ENCODE assay signal across 14 cellular contexts in genomic region chr6:68108243-68108835, GRCh38.
DNase-seq lines count a peak whose midpoint lies in the region; ATAC-seq and TF ChIP-seq lines count a peak whose summit lies in the region.
"Had no signal": no experiment of that assay in that cellular context is flagged by ENCODE, and none has a peak within 500 bp of the region (broad histone marks: within the 10 kb centered on the region; RNA-seq: fewer than 3 reads in every experiment).

No MANE protein-coding gene starts in this region.

- ATAC-seq in GM19043 (IDR thresholded peaks at IDR 0.05; ENCODE audit: low read depth, unreplicated experiment) (peak; percentile 66), HG02870 (IDR thresholded peaks at IDR 0.05; ENCODE audit: unreplicated experiment) (peak; percentile 84), foreskin keratinocyte (no peak)
- ATAC-seq: sciatic nerve; stimulated activated memory B cell treated with anti-CD40 and anti-IgM and Interleukin-4, amounts not matched to agents 10 μg/mL and 1 μg/mL and 100 μg/mL, for 72 hours had no signal

- H3K4me2 ChIP-seq in KMS-11: no peak overlapping the region

- H2AFZ ChIP-seq in KMS-11 (ENCODE audit: low read depth): peak overlapping the region; percentile 44

- no peak overlapping the region for H3K9ac ChIP-seq in KMS-11

- no peaks in the 10 kb centered on the region for H3K36me3 ChIP-seq in KMS-11 (ENCODE audit: insufficient read depth)

- H3K79me2 ChIP-seq in KMS-11 (ENCODE audit: insufficient read depth, low read depth): no peaks in the 10 kb centered on the region

- H3K27me3 ChIP-seq in KMS-11 (ENCODE audit: insufficient read depth, low read depth) (no peaks in the 10 kb centered on the region), foreskin keratinocyte (no peaks in the 10 kb centered on the region)

- H3K4me3 ChIP-seq in KMS-11 (IDR thresholded peaks at IDR 0.05; ENCODE audit: insufficient read depth, low read depth, low read length): no peak overlapping the region

- peak; percentile 51 to 73 for DNase-seq in foreskin keratinocyte
- DNase-seq in HUDEP-2 (lab: John Stamatoyannopoulos, UW; ENCODE audit: unreplicated experiment in 76 of 76): no peak
- no peak for DNase-seq in LoVo (ENCODE audit: low spot score)
- no peak for DNase-seq in NCI-H2029 (lab: John Stamatoyannopoulos, UW)
- no peak for DNase-seq in SIG-M5 (lab: John Stamatoyannopoulos, UW)
- DNase-seq: activated effector memory CD4-positive, alpha-beta T cell treated with Interleukin-2 at 50 U/mL for 16 hours; DMS79 treated with DMSO at 0.1 percent for 48 hours; erythroblast; NCI-H2029 treated with DMSO at 0.1 percent for 48 hours had no signal

- TF ChIP-seq CTCF in KMS-11 (conservative IDR thresholded peaks at IDR 0.05; ENCODE audit: low read depth, low read length) (no peak), foreskin keratinocyte (conservative IDR thresholded peaks at IDR 0.05) (no peak)

- H4K20me1 ChIP-seq in KMS-11 (ENCODE audit: insufficient read depth): no peaks in the 10 kb centered on the region

- no peak overlapping the region for H3K27ac ChIP-seq in KMS-11
- H3K27ac ChIP-seq in foreskin keratinocyte: no peak overlapping the region

- H3K4me1 ChIP-seq in KMS-11 (ENCODE audit: low read depth, poor library complexity, severe bottlenecking) (peaks cover 14% of the 10 kb centered on the region), foreskin keratinocyte (no peaks in the 10 kb centered on the region)

Comparison
In these comparisons a context has a peak if more than half of its experiments do, and no peak if none do; other contexts are left out.
1. DNase-seq: peak in foreskin keratinocyte (2 of 2); none in HUDEP-2 (0 of 76), LoVo (single experiment), NCI-H2029 (single experiment) and SIG-M5 (single experiment).